ENCODE assay signal across 18 cellular contexts in the genomic region with DNA sequence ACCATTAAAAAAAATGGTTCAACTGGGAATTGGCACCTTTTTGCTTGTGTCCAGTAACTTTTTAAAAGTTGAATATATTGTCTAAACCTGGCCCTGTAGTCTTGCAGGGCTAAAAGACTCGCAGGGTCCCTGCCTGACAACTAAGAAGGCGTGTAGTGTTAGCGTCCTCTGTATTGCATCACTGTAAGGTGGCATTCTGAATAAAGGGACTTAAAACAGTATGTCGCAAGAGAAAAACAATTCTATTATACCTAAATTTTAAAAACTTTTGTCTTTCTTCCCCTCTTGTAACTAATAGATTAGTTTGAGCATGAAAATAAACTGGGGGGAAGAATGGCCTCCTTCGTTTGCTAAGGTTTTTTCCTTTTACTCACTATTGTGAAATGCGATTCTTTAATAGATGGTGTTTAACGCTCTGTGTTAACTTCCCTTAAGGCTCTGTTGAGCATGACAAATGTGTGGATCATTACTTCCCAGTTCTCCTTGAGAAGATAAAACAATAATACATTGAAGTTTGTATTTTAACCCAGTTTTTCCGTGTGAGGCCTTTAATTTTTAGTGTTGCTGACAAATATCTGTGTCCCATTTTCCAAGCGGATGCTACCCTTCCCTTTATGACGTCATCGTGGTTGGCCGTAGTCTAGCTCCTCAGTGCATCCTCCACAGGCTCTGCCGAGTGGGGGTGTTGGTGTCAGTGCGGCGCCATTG.
A peak's percentile ranks its signal among the peaks of the same experiment; 100 is the strongest.
DNase-seq lines count a peak whose midpoint lies in the region; ATAC-seq and TF ChIP-seq lines count a peak whose summit lies in the region.
"Had no signal": no experiment of that assay in that cellular context is flagged by ENCODE, and none has a peak within 500 bp of the region (broad histone marks: within the 10 kb centered on the region; RNA-seq: fewer than 3 reads in every experiment).

No MANE protein-coding gene starts in this region.

- H3K4me3 Mint-ChIP-seq in neural progenitor cell = no peak overlapping the region
- H3K4me3 Mint-ChIP-seq: B cell, T-helper 17 cell had no signal

- no peaks in the 10 kb centered on the region for H3K4me1 ChIP-seq in fibroblast of lung (ENCODE audit: control insufficient read depth, extremely low read depth, insufficient read depth, low read length)
- no peaks in the 10 kb centered on the region for H3K4me1 ChIP-seq in neural progenitor cell
- H3K4me1 ChIP-seq in testis = no peaks in the 10 kb centered on the region

- no peak for TF ChIP-seq POLR2A in testis (IDR thresholded peaks at IDR 0.05)

- H3K9ac ChIP-seq in fibroblast of lung (ENCODE audit: insufficient read depth, low read length) (no peak overlapping the region), neural progenitor cell (no peak overlapping the region)

- no peaks in the 10 kb centered on the region for H3K9me3 Mint-ChIP-seq in neural progenitor cell

- H3K79me2 ChIP-seq in fibroblast of lung (ENCODE audit: control insufficient read depth, insufficient read depth, low read length) (no peaks in the 10 kb centered on the region), neural progenitor cell (ENCODE audit: low read depth) (no peaks in the 10 kb centered on the region)

- H3K4me2 ChIP-seq in fibroblast of lung (ENCODE audit: extremely low read depth, insufficient read depth, low read length) (no peak overlapping the region), neural progenitor cell (no peak overlapping the region)

- 87 to 91% methylated on average over 15 of the region's 15 CpGs for WGBS in testis, 2 donors

- H4K20me1 ChIP-seq in fibroblast of lung (ENCODE audit: control insufficient read depth, extremely low read depth, insufficient read depth, low read length) (no peaks in the 10 kb centered on the region), neural progenitor cell (ENCODE audit: low read depth) (no peaks in the 10 kb centered on the region)

- H2AFZ ChIP-seq in fibroblast of lung (ENCODE audit: low read length) = peak overlapping the region; percentile 27
- H2AFZ ChIP-seq in neural progenitor cell (replicated peaks) = no peak overlapping the region

- H3K4me3 ChIP-seq in fibroblast of lung (replicated peaks in 1 of 4; ENCODE audit: control extremely low read depth in 1 of 4, insufficient read depth in 1 of 4, low read depth in 3 of 4, low read length in 4 of 4) = no peak overlapping the region
- no peak overlapping the region for H3K4me3 ChIP-seq in neural progenitor cell
- no peak overlapping the region for H3K4me3 ChIP-seq in testis
- H3K4me3 ChIP-seq: GM12878 had no signal

- peak overlapping the region; percentile 8 for H3K27ac Mint-ChIP-seq in neural progenitor cell
- H3K27ac Mint-ChIP-seq: B cell, T-helper 17 cell had no signal

- no peaks in the 10 kb centered on the region for H3K27me3 Mint-ChIP-seq in neural progenitor cell (ENCODE audit: insufficient read depth, low read depth)
- H3K27me3 Mint-ChIP-seq: B cell had no signal

- DNase-seq in EH (ENCODE audit: low read depth) (peak; percentile 48), MV-4-11 (lab: John Stamatoyannopoulos, UW) (peak; percentile 79), fibroblast of lung (ENCODE audit: low read depth in 2 of 2) (no peak), neural progenitor cell (ENCODE audit: low spot score) (no peak), testis (no peak), A172 (ENCODE audit: low spot score) (no peak), NCI-H128 (lab: John Stamatoyannopoulos, UW; ENCODE audit: unreplicated experiment) (no peak)
- DNase-seq: activated CD4-positive, CD25-positive, alpha-beta regulatory T cell; cortex of kidney; GDM1; NCI-H1930; NCI-H446 treated with DMSO at 0.1 percent for 48 hours; stimulated activated CD4-positive, alpha-beta T cell treated with anti-CD3 and anti-CD28 coated beads, Interleukin-2, amount 100 ng/mL, for 48 hours; T-helper 17 cell had no signal

- H3K9me3 ChIP-seq in fibroblast of lung (ENCODE audit: control insufficient read depth, insufficient read depth, low read depth, low read length) (no peaks in the 10 kb centered on the region), neural progenitor cell (ENCODE audit: low read depth) (no peaks in the 10 kb centered on the region), testis (no peaks in the 10 kb centered on the region)

- no peaks in the 10 kb centered on the region for H3F3A ChIP-seq in neural progenitor cell (ENCODE audit: low read depth)

- TF ChIP-seq CTCF in fibroblast of lung (conservative IDR thresholded peaks at IDR 0.05 in 1 of 2, IDR thresholded peaks at IDR 0.05 in 1 of 2; ENCODE audit: low read depth in 1 of 2, low read length in 2 of 2) (no peak), neural progenitor cell (IDR thresholded peaks at IDR 0.05) (no peak), testis (IDR thresholded peaks at IDR 0.05) (no peak)

- H3K27me3 ChIP-seq in fibroblast of lung (ENCODE audit: control insufficient read depth, insufficient read depth, low read length) = no peaks in the 10 kb centered on the region
- H3K27me3 ChIP-seq in neural progenitor cell = no peaks in the 10 kb centered on the region
- H3K27me3 ChIP-seq in testis = no peaks in the 10 kb centered on the region

- H3K4me1 Mint-ChIP-seq in neural progenitor cell = peaks cover 10% of the 10 kb centered on the region

- ATAC-seq in GM19023 (IDR thresholded peaks at IDR 0.05; ENCODE audit: unreplicated experiment) = no peak
- ATAC-seq: GM12878, Right ventricle myocardium inferior, T-helper 17 cell had no signal

- no peaks in the 10 kb centered on the region for H3K36me3 Mint-ChIP-seq in neural progenitor cell

- H3K36me3 ChIP-seq in fibroblast of lung (ENCODE audit: control insufficient read depth, insufficient read depth, low read length) (no peaks in the 10 kb centered on the region), neural progenitor cell (no peaks in the 10 kb centered on the region), testis (ENCODE audit: low read depth, missing control alignments) (no peaks in the 10 kb centered on the region)

- H3K27ac ChIP-seq in fibroblast of lung (ENCODE audit: insufficient read depth, low read length) (no peak overlapping the region), neural progenitor cell (no peak overlapping the region), testis (no peak overlapping the region)

- intact Hi-C loops in testis (cut with DNase I; ENCODE audit: low total_unique reads) = no loop called here

Comparison
In these comparisons a context has a peak if more than half of its experiments do, and no peak if none do; other contexts are left out.
1. DNase-seq: peak in EH (single experiment) and MV-4-11 (single experiment); none in fibroblast of lung (0 of 2), neural progenitor cell (single experiment), testis (single experiment), A172 (single experiment) and NCI-H128 (single experiment).